ENCODE assay signal across 8 cellular contexts in the genomic region with DNA sequence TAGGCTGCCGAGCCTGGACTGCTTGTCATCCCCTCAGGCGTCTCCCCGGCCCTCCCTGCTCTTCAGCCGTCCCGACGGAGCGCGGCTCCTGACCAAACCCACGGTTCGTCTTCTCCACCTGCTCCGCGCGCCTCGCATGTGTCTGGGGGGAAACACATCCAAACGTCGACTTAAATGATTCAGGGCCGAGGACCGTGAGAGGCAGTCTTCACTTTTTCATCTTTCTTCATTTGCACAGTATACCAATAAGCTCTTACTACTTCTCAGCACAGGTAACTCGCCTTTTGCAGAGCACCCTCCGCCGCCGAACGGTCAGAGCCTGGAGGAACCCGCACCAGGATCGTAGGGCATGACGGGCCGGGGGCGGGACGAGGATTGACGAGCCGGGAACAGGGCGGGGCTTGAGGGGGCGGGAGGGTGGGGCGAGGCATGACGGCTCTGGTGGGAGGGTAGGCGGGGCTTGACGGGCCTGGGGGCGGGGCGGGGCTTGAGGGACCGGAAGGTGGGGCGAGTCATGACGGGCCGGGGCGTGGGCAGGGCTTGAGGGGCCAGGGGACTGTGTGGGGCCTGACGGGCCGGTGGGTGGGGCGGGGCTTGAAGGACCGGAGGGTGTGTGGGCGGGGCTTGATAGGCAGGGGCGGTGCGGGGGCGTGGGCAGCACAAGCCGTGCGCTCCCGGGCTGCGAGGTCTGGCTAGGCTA. TPM values are rescaled to one million over a fixed set of nuclear protein-coding genes. Genes with fewer than 3 reads are reported as not detected.
DNase-seq lines count a peak whose midpoint lies in the region; ATAC-seq, FAIRE-seq and TF ChIP-seq lines count a peak whose summit lies in the region.

A gene with protein sequence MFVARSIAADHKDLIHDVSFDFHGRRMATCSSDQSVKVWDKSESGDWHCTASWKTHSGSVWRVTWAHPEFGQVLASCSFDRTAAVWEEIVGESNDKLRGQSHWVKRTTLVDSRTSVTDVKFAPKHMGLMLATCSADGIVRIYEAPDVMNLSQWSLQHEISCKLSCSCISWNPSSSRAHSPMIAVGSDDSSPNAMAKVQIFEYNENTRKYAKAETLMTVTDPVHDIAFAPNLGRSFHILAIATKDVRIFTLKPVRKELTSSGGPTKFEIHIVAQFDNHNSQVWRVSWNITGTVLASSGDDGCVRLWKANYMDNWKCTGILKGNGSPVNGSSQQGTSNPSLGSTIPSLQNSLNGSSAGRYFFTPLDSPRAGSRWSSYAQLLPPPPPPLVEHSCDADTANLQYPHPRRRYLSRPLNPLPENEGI (plus strand): TSS at position 657 of the 700 bp plus-strand sequence. CDS start 111 bp downstream, outside the sequence.

- ATAC-seq in GM21529 (IDR thresholded peaks at IDR 0.05; ENCODE audit: unreplicated experiment) = peak; percentile 72

- H3K9me3 ChIP-seq in mononuclear cell (ENCODE audit: low read depth, low read length) = no peaks in the 10 kb centered on the region

- H3K36me3 Mint-ChIP-seq in IgD-negative memory B cell = peaks cover 3% of the 10 kb centered on the region

- H3K27me3 Mint-ChIP-seq in IgD-negative memory B cell = no peaks in the 10 kb centered on the region

- peak within 1 kb of the TSS; percentile 76 to 99 (median 92) for H3K27ac Mint-ChIP-seq in IgD-negative memory B cell

- H3K4me3 Mint-ChIP-seq in IgD-negative memory B cell = peak within 1 kb of the TSS; percentile 82 to 99 (median 98)

- peak within 1 kb of the TSS; percentile 62 for H3K4me3 ChIP-seq in mononuclear cell (ENCODE audit: low read length)

- H3K4me1 ChIP-seq in mononuclear cell (ENCODE audit: insufficient read depth, low read length) = peaks cover 25% of the 10 kb centered on the region

- DNase-seq in D721Med (ENCODE audit: insufficient read length, low spot score) = peak; percentile 57
- DNase-seq in OCI-M1 (lab: John Stamatoyannopoulos, UW) = peak; percentile 98
- DNase-seq in activated T-cell treated with anti-CD3 and anti-CD28 coated beads for 24 hours (ENCODE audit: low read depth) = peak; percentile 97
- DNase-seq in epidermal melanocyte (ENCODE audit: insufficient read length, low spot score) = peak; percentile 89
- DNase-seq in stimulated activated CD8-positive, alpha-beta memory T cell treated with anti-CD3 and anti-CD28 coated beads, Interleukin-2, amount 100 ng/mL, for 48 hours (ENCODE audit: low read depth in 2 of 2) = peak; percentile 99 to 100

- no peaks in the 10 kb centered on the region for H3K9me3 Mint-ChIP-seq in IgD-negative memory B cell

- no peaks in the 10 kb centered on the region for H3K27me3 ChIP-seq in mononuclear cell (ENCODE audit: insufficient read depth, low read length)

- peaks cover 15 to 20% (median 18%) of the 10 kb centered on the region in 3 donors for H3K4me1 Mint-ChIP-seq in IgD-negative memory B cell

- TF ChIP-seq CTCF in D721Med (IDR thresholded peaks at IDR 0.05; ENCODE audit: insufficient read depth, missing control alignments) = no peak

- FAIRE-seq in D721Med (lab: Jason Lieb, UNC) = no peak

RNA-seq across cellular contexts. Expression of the gene that starts here (rescaled TPM):
- polyA plus RNA-seq in IgD-negative memory B cell = 27.2 TPM
- 17.1 TPM for total RNA-seq in mononuclear cell

Comparison
In these comparisons a context has a peak if more than half of its experiments do, and no peak if none do; other contexts are left out.
1. Peak in every context shown above with its lines: DNase-seq, ATAC-seq and H3K4me3 ChIP-seq.